9 cellular contexts compared by ENCODE assay signal in the genomic region with DNA sequence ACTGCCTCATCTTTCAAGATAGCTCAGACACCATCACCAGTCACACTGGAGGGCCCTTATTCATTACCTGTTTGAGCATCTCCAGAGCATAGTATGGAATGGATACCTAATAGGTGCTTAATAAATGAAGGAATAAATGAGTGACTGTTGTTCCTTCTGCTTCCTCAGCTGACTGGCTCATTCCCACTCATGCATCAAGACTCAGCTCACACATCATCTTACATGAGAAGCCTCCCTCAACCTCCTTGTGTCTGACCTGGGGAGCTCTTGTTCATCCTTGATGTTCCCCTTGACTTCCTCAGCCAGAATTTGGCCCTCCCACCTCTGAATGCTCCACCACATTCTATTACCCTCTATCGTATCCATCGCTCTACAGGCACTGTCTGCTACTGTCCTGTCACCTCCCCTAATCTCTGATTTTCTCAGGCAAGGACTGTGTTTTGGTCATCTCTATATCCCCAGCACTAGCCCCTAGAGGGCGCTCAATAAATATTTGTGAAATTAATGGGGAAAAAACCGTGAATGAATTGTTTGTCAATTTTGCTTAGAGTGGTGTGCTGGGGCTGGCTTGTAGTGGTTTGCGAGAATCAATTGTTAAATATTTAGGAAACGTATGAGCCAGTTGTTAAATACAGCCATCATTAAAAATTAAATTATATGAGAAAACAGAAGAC.
A peak's percentile ranks its signal among the peaks of the same experiment; 100 is the strongest.
DNase-seq lines count a peak whose midpoint lies in the region; ATAC-seq lines count a peak whose summit lies in the region.
"Had no signal": no experiment of that assay in that cellular context is flagged by ENCODE, and none has a peak within 500 bp of the region (broad histone marks: within the 10 kb centered on the region; RNA-seq: fewer than 3 reads in every experiment).

No MANE protein-coding gene starts in this region.

- intact Hi-C loops in naive thymus-derived CD4-positive, alpha-beta T cell (cut with micrococcal nuclease), result loop anchor here (1.0 kb wide), 1 partner anchor 127 kb away; no protein-coding TSS in a partner anchor
- intact Hi-C loops in sciatic nerve (cut with DNase I), result no loop called here

- CTCF ChIA-PET in naive thymus-derived CD4-positive, alpha-beta T cell (lab: Charles Lee), result interaction anchor here (1.0 to 2.5 kb wide), 4 partner anchors 20 to 132 kb away, joined by 4 to 24 read pairs (median 5); no protein-coding TSS in a partner anchor

- no peak overlapping the region for H3K4me3 ChIP-seq in naive thymus-derived CD4-positive, alpha-beta T cell (ENCODE audit: low read length)

- POLR2A ChIA-PET in naive thymus-derived CD4-positive, alpha-beta T cell (lab: Charles Lee), result no interaction called here

- no peak overlapping the region for H3K27ac ChIP-seq in naive thymus-derived CD4-positive, alpha-beta T cell (ENCODE audit: low read depth, low read length)

- H3K4me1 Mint-ChIP-seq in effector memory CD8-positive, alpha-beta T cell (ENCODE audit: low read depth in 2 of 2), result peaks cover 14 to 19% of the 10 kb centered on the region in 2 donors
- peaks cover 0 to 10% (median 0%) of the 10 kb centered on the region in 7 donors for H3K4me1 Mint-ChIP-seq in naive thymus-derived CD4-positive, alpha-beta T cell

- no peaks in the 10 kb centered on the region for H3K9me3 Mint-ChIP-seq in effector memory CD8-positive, alpha-beta T cell
- H3K9me3 Mint-ChIP-seq in naive thymus-derived CD4-positive, alpha-beta T cell, result no peaks in the 10 kb centered on the region
- H3K9me3 Mint-ChIP-seq: activated naive CD4-positive, alpha-beta T cell treated with anti-CD3 and anti-CD28 coated beads, Interleukin-2, amount 50 U/mL, for 72 hours had no signal

- H3K36me3 Mint-ChIP-seq in effector memory CD8-positive, alpha-beta T cell (ENCODE audit: insufficient read depth), result no peaks in the 10 kb centered on the region
- no peaks in the 10 kb centered on the region for H3K36me3 Mint-ChIP-seq in naive thymus-derived CD4-positive, alpha-beta T cell
- H3K36me3 Mint-ChIP-seq: activated naive CD4-positive, alpha-beta T cell treated with anti-CD3 and anti-CD28 coated beads, Interleukin-2, amount 50 U/mL, for 72 hours had no signal

- no peak overlapping the region for H3K27ac Mint-ChIP-seq in effector memory CD8-positive, alpha-beta T cell
- no peak overlapping the region for H3K27ac Mint-ChIP-seq in naive thymus-derived CD4-positive, alpha-beta T cell
- H3K27ac Mint-ChIP-seq: activated naive CD4-positive, alpha-beta T cell treated with anti-CD3 and anti-CD28 coated beads, Interleukin-2, amount 50 U/mL, for 72 hours had no signal

- peak; percentile 67 for ATAC-seq in effector memory CD8-positive, alpha-beta T cell (replicated peaks)
- ATAC-seq in naive thymus-derived CD4-positive, alpha-beta T cell, result peak; percentile 63
- ATAC-seq in GM21786 (IDR thresholded peaks at IDR 0.05; ENCODE audit: unreplicated experiment) (no peak), sciatic nerve (no peak)

- no peak overlapping the region for H3K4me3 Mint-ChIP-seq in effector memory CD8-positive, alpha-beta T cell
- no peak overlapping the region for H3K4me3 Mint-ChIP-seq in naive thymus-derived CD4-positive, alpha-beta T cell

- no peaks in the 10 kb centered on the region for H3K9me3 ChIP-seq in naive thymus-derived CD4-positive, alpha-beta T cell (ENCODE audit: control insufficient read depth in 2 of 3, low read length in 3 of 3)

- H3K4me1 ChIP-seq in naive thymus-derived CD4-positive, alpha-beta T cell (ENCODE audit: control insufficient read depth in 2 of 2, insufficient read depth in 2 of 2, low read length in 2 of 2), result peaks cover 0 to 2% of the 10 kb centered on the region in 2 donors

- no peaks in the 10 kb centered on the region for H3K36me3 ChIP-seq in naive thymus-derived CD4-positive, alpha-beta T cell (ENCODE audit: control insufficient read depth in 2 of 3, insufficient read depth in 3 of 3, low read length in 3 of 3)

- DNase-seq in SIG-M5 treated with dmso at 0.1 percent for 504 hours (lab: John Stamatoyannopoulos, UW; ENCODE audit: unreplicated experiment), result peak; percentile 15
- DNase-seq in SIG-M5 (lab: John Stamatoyannopoulos, UW), result no peak
- DNase-seq in HuH-7 (ENCODE audit: low spot score), result peak; percentile 51
- DNase-seq in T-helper 9 cell, result peak; percentile 42
- peak; percentile 31 to 35 (median 31) for DNase-seq in effector memory CD8-positive, alpha-beta T cell
- DNase-seq in naive thymus-derived CD4-positive, alpha-beta T cell, result peak in 4 of 9 donors; percentile 20 to 39 (median 24)
- no peak for DNase-seq in sciatic nerve (ENCODE audit: low spot score)

- no peaks in the 10 kb centered on the region for H3K27me3 ChIP-seq in naive thymus-derived CD4-positive, alpha-beta T cell (ENCODE audit: control insufficient read depth in 2 of 2, insufficient read depth in 2 of 2, low read length in 2 of 2)

- no peaks in the 10 kb centered on the region for H3K27me3 Mint-ChIP-seq in effector memory CD8-positive, alpha-beta T cell
- H3K27me3 Mint-ChIP-seq in naive thymus-derived CD4-positive, alpha-beta T cell, result peaks cover 0 to 26% (median 0%) of the 10 kb centered on the region in 5 donors

Comparison
In these comparisons a context has a peak if more than half of its experiments do, and no peak if none do; other contexts are left out.
1. DNase-seq: peak in SIG-M5 treated with dmso at 0.1 percent for 504 hours (single experiment), HuH-7 (single experiment), T-helper 9 cell (single experiment) and effector memory CD8-positive, alpha-beta T cell (3 of 3); none in SIG-M5 (single experiment) and sciatic nerve (single experiment).
2. ATAC-seq: peak in effector memory CD8-positive, alpha-beta T cell (single experiment) and naive thymus-derived CD4-positive, alpha-beta T cell (single experiment); none in GM21786 (single experiment) and sciatic nerve (single experiment).